In the genomic region with DNA sequence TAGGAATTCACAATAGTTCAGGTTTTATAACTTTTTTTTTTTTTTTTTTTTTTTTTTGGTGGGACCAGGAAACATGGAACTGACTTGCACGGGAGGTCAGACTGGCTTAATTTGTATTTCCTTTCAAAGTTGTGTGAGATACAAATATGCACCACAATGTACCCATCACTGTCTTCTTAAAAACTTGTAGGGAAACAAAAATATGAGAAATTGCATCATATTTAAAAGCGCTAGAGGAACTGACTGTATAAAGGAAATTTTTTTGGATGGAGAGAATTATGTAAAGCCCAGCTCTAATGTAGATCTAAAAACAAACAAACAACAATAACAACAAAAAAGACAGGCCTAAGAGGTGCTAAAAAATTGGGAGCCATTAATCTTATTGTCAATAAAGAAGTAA, we compare ENCODE assay signal across 28 cellular contexts.
DNase-seq lines count a peak whose midpoint lies in the region; ATAC-seq and TF ChIP-seq lines count a peak whose summit lies in the region.
"Had no signal": no experiment of that assay in that cellular context is flagged by ENCODE, and none has a peak within 500 bp of the region (broad histone marks: within the 10 kb centered on the region; RNA-seq: fewer than 3 reads in every experiment).

No MANE protein-coding gene starts in this region.

- TF ChIP-seq CTCF in cardiac fibroblast (IDR thresholded peaks at IDR 0.05; ENCODE audit: low read depth, low read length) (no peak), foreskin keratinocyte (conservative IDR thresholded peaks at IDR 0.05) (no peak), thoracic aorta (IDR thresholded peaks at IDR 0.05) (no peak)

- H3K27me3 ChIP-seq in foreskin keratinocyte: no peaks in the 10 kb centered on the region
- H3K27me3 ChIP-seq in thoracic aorta (replicated peaks; ENCODE audit: insufficient read depth): no peaks in the 10 kb centered on the region
- H3K27me3 ChIP-seq in CD4-positive, alpha-beta memory T cell (ENCODE audit: insufficient read depth, low read length): no peaks in the 10 kb centered on the region
- H3K27me3 ChIP-seq: body of pancreas, left lung, tibial nerve had no signal

- H3K36me3 ChIP-seq in thoracic aorta: no peaks in the 10 kb centered on the region
- H3K36me3 ChIP-seq in CD4-positive, alpha-beta memory T cell (ENCODE audit: insufficient read depth, low read length): no peaks in the 10 kb centered on the region
- H3K36me3 ChIP-seq: left lung, tibial nerve had no signal

- intact Hi-C loops in CD4-positive, alpha-beta memory T cell (cut with micrococcal nuclease): no loop called here

- H3K9me3 ChIP-seq in thoracic aorta: no peaks in the 10 kb centered on the region
- H3K9me3 ChIP-seq in CD4-positive, alpha-beta memory T cell (ENCODE audit: control insufficient read depth in 1 of 2, low read length in 2 of 2): no peaks in the 10 kb centered on the region
- H3K9me3 ChIP-seq: body of pancreas, left lung, tibial nerve had no signal

- CTCF ChIA-PET in CD4-positive, alpha-beta memory T cell (lab: Charles Lee; ENCODE audit: partially characterized antibody): no interaction called here

- peak; percentile 45 for DNase-seq in LHCN-M2 (ENCODE audit: low read depth)
- peak; percentile 57 to 66 for DNase-seq in cardiac fibroblast (ENCODE audit: low read depth in 2 of 2)
- no peak for DNase-seq in foreskin keratinocyte
- no peak for DNase-seq in thoracic aorta (ENCODE audit: low spot score)
- no peak for DNase-seq in OCI-M1 (lab: John Stamatoyannopoulos, UW)
- DNase-seq in CD4-positive, alpha-beta memory T cell: no peak
- DNase-seq in stimulated activated naive CD8-positive, alpha-beta T cell treated with anti-CD3 and anti-CD28 coated beads, Interleukin-15, amount 100 ng/mL, for 72 hours: no peak
- DNase-seq: activated CD4-positive, alpha-beta T cell treated with anti-CD3 and anti-CD28 coated beads, Interleukin-2, amount 10 ng/mL, durations not matched to agents 24 days and 14 days; activated gamma-delta T cell treated with Interleukin-2 at 50 U/mL for 16 hours; activated naive CD8-positive, alpha-beta T cell treated with anti-CD3 and anti-CD28 coated beads, Interleukin-2, amount 50 U/mL, for 24 hours; activated T-cell treated with anti-CD3 and anti-CD28 coated beads, Interleukin-2, amount 50 U/mL, for 1 hour; Calu3; DMS79 treated with DMSO at 0.1 percent for 48 hours; effector memory CD4-positive, alpha-beta T cell; left lung; MV-4-11; naive thymus-derived CD4-positive, alpha-beta T cell; NCI-H1436 treated with DMSO at 0.1 percent for 48 hours; NCI-H510A treated with DMSO at 0.1 percent for 48 hours; T-helper 9 cell had no signal

- H3K27ac Mint-ChIP-seq in CD4-positive, alpha-beta memory T cell: no peak overlapping the region
- no peak overlapping the region for H3K27ac Mint-ChIP-seq in stimulated activated naive CD8-positive, alpha-beta T cell treated with anti-CD3 and anti-CD28 coated beads, Interleukin-15, amount 100 ng/mL, for 72 hours
- H3K27ac Mint-ChIP-seq: activated CD4-positive, alpha-beta T cell treated with anti-CD3 and anti-CD28 coated beads, Interleukin-2, amount 10 ng/mL, durations not matched to agents 24 days and 14 days; activated naive CD8-positive, alpha-beta T cell treated with anti-CD3 and anti-CD28 coated beads, Interleukin-2, amount 50 U/mL, for 24 hours; mesothelial cell of epicardium; naive thymus-derived CD4-positive, alpha-beta T cell; stimulated activated naive CD8-positive, alpha-beta T cell treated with anti-CD3 and anti-CD28 coated beads, Interleukin-15, Interleukin-2, amounts not matched to agents 100 ng/mL and 50 ng/mL, for 24 hours had no signal

- H3K27ac ChIP-seq in foreskin keratinocyte (peak overlapping the region; percentile 46), thoracic aorta (no peak overlapping the region)
- no peak overlapping the region for H3K27ac ChIP-seq in CD4-positive, alpha-beta memory T cell (ENCODE audit: low read depth, low read length)
- H3K27ac ChIP-seq: body of pancreas, C4-2B, HL-60, left lung, PC-9, tibial nerve had no signal

- H3K4me1 ChIP-seq in foreskin keratinocyte: peaks cover 8% of the 10 kb centered on the region
- H3K4me1 ChIP-seq in thoracic aorta (ENCODE audit: control insufficient read depth in 1 of 2, low read depth in 2 of 2): peaks cover 0 to 11% of the 10 kb centered on the region in 2 donors
- peaks cover 11% of the 10 kb centered on the region for H3K4me1 ChIP-seq in CD4-positive, alpha-beta memory T cell (ENCODE audit: insufficient read depth, low read length)
- H3K4me1 ChIP-seq: left lung had no signal

- no peaks in the 10 kb centered on the region for H3K27me3 Mint-ChIP-seq in CD4-positive, alpha-beta memory T cell
- no peaks in the 10 kb centered on the region for H3K27me3 Mint-ChIP-seq in stimulated activated naive CD8-positive, alpha-beta T cell treated with anti-CD3 and anti-CD28 coated beads, Interleukin-15, amount 100 ng/mL, for 72 hours
- H3K27me3 Mint-ChIP-seq: activated naive CD8-positive, alpha-beta T cell treated with anti-CD3 and anti-CD28 coated beads, Interleukin-2, amount 50 U/mL, for 24 hours; stimulated activated naive CD8-positive, alpha-beta T cell treated with anti-CD3 and anti-CD28 coated beads, Interleukin-15, Interleukin-2, amounts not matched to agents 100 ng/mL and 50 ng/mL, for 24 hours had no signal

- ATAC-seq in foreskin keratinocyte (no peak), thoracic aorta (ENCODE audit: insufficient number of reproducible peaks, low FRiP score, low read depth) (no peak)
- ATAC-seq in stimulated activated naive CD8-positive, alpha-beta T cell treated with anti-CD3 and anti-CD28 coated beads, Interleukin-15, amount 100 ng/mL, for 72 hours: no peak
- ATAC-seq: activated naive CD8-positive, alpha-beta T cell treated with anti-CD3 and anti-CD28 coated beads, Interleukin-2, amount 50 U/mL, for 24 hours; body of pancreas; naive thymus-derived CD4-positive, alpha-beta T cell had no signal

- peaks cover 6 to 19% (median 18%) of the 10 kb centered on the region in 4 donors for H3K4me1 Mint-ChIP-seq in CD4-positive, alpha-beta memory T cell
- H3K4me1 Mint-ChIP-seq in stimulated activated naive CD8-positive, alpha-beta T cell treated with anti-CD3 and anti-CD28 coated beads, Interleukin-15, amount 100 ng/mL, for 72 hours: peaks cover 19% of the 10 kb centered on the region

- H3K36me3 Mint-ChIP-seq in CD4-positive, alpha-beta memory T cell: no peaks in the 10 kb centered on the region

- POLR2A ChIA-PET in CD4-positive, alpha-beta memory T cell (lab: Charles Lee; ENCODE audit: partially characterized antibody): no interaction called here

- no peak overlapping the region for H3K4me3 ChIP-seq in cardiac fibroblast (replicated peaks in 1 of 2; ENCODE audit: low read depth in 2 of 2, low read length in 2 of 2)
- peak overlapping the region; percentile 40 for H3K4me3 ChIP-seq in thoracic aorta
- no peak overlapping the region for H3K4me3 ChIP-seq in CD4-positive, alpha-beta memory T cell (ENCODE audit: low read length in 2 of 2)
- H3K4me3 ChIP-seq: body of pancreas, left lung, PC-9, skin epidermis, tibial nerve had no signal

- no peak overlapping the region for H3K4me3 Mint-ChIP-seq in CD4-positive, alpha-beta memory T cell
- H3K4me3 Mint-ChIP-seq in stimulated activated naive CD8-positive, alpha-beta T cell treated with anti-CD3 and anti-CD28 coated beads, Interleukin-15, amount 100 ng/mL, for 72 hours: no peak overlapping the region
- H3K4me3 Mint-ChIP-seq: activated CD4-positive, alpha-beta T cell treated with anti-CD3 and anti-CD28 coated beads, Interleukin-2, amount 10 ng/mL, durations not matched to agents 24 days and 14 days; activated naive CD8-positive, alpha-beta T cell treated with anti-CD3 and anti-CD28 coated beads, Interleukin-2, amount 50 U/mL, for 24 hours; mesothelial cell of epicardium; naive thymus-derived CD4-positive, alpha-beta T cell; stimulated activated naive CD8-positive, alpha-beta T cell treated with anti-CD3 and anti-CD28 coated beads, Interleukin-15, Interleukin-2, amounts not matched to agents 100 ng/mL and 50 ng/mL, for 24 hours had no signal

- no peaks in the 10 kb centered on the region for H3K9me3 Mint-ChIP-seq in CD4-positive, alpha-beta memory T cell
- no peaks in the 10 kb centered on the region for H3K9me3 Mint-ChIP-seq in stimulated activated naive CD8-positive, alpha-beta T cell treated with anti-CD3 and anti-CD28 coated beads, Interleukin-15, amount 100 ng/mL, for 72 hours
- H3K9me3 Mint-ChIP-seq: activated naive CD8-positive, alpha-beta T cell treated with anti-CD3 and anti-CD28 coated beads, Interleukin-2, amount 50 U/mL, for 24 hours; naive thymus-derived CD4-positive, alpha-beta T cell; stimulated activated naive CD8-positive, alpha-beta T cell treated with anti-CD3 and anti-CD28 coated beads, Interleukin-15, Interleukin-2, amounts not matched to agents 100 ng/mL and 50 ng/mL, for 24 hours had no signal

Comparison
In these comparisons a context has a peak if more than half of its experiments do, and no peak if none do; other contexts are left out.
1. DNase-seq: peak in LHCN-M2 (single experiment) and cardiac fibroblast (2 of 2); none in foreskin keratinocyte (0 of 2), thoracic aorta (single experiment), OCI-M1 (single experiment), CD4-positive, alpha-beta memory T cell (0 of 5) and stimulated activated naive CD8-positive, alpha-beta T cell treated with anti-CD3 and anti-CD28 coated beads, Interleukin-15, amount 100 ng/mL, for 72 hours (0 of 2).